Comparison of ENCODE assay signal across 13 cellular contexts in the genomic region with DNA sequence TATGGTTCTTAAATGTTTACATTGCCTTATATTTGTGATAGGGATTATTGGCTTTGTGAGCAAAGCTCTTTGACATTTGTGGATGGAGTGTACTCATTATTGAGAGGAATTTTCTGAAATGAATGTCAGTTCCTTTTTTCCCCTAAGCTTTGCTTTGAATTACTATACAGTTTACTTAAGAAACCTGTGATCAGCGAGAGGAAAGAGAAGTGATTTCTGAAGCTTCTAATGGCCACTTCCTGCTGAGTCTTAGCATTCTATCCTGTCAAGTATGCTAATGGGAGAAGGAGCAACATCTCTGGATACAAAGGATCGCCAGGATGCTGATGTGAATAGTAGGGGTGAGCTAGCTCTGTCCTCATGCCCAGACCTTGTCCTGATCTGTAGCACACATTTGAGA. TPM values are rescaled to one million over a fixed set of nuclear protein-coding genes. Genes with fewer than 3 reads are reported as not detected.
DNase-seq lines count a peak whose midpoint lies in the region; ATAC-seq and TF ChIP-seq lines count a peak whose summit lies in the region.
"Had no signal": no experiment of that assay in that cellular context is flagged by ENCODE, and none has a peak within 500 bp of the region (broad histone marks: within the 10 kb centered on the region; RNA-seq: fewer than 3 reads in every experiment).

No MANE protein-coding gene starts in this region.

- H3K79me2 ChIP-seq in GM23338 (replicated peaks; ENCODE audit: insufficient read depth) = peaks cover 37% of the 10 kb centered on the region; the same call in 1 of the 2 replicates
- peaks cover 10% of the 10 kb centered on the region; the same call in 1 of the 2 replicates for H3K79me2 ChIP-seq in OCI-LY1 (ENCODE audit: insufficient read depth, low read length)

- H3K9ac ChIP-seq in OCI-LY1 (ENCODE audit: low read length) = no peak overlapping the region

- TF ChIP-seq CTCF in GM12865 (IDR thresholded peaks at IDR 0.05; ENCODE audit: insufficient read depth, low read depth, low read length, missing control alignments) (no peak), GM23338 (conservative IDR thresholded peaks at IDR 0.05; ENCODE audit: low read depth in 2 of 2) (no peak), OCI-LY1 (IDR thresholded peaks at IDR 0.05; ENCODE audit: low read length) (no peak), mucosa of descending colon (IDR thresholded peaks at IDR 0.05) (no peak)

- H4K20me1 ChIP-seq in GM23338 (replicated peaks; ENCODE audit: insufficient read depth) (peaks cover 3% of the 10 kb centered on the region; the same call in 1 of the 2 replicates), OCI-LY1 (ENCODE audit: insufficient read depth, low read length) (no peaks in the 10 kb centered on the region)

- intact Hi-C loops in mucosa of descending colon (cut with DNase I, micrococcal nuclease) = loop anchor here in 1 of 2 donors (5.0 kb wide), 1 partner anchor 89 kb away; no protein-coding TSS in a partner anchor

- H2AFZ ChIP-seq in GM23338 (no peak overlapping the region), OCI-LY1 (ENCODE audit: low read length) (no peak overlapping the region)
- H2AFZ ChIP-seq: PC-9 had no signal

- H3K27ac Mint-ChIP-seq in GM23338 = no peak overlapping the region

- H3K4me1 ChIP-seq in GM23338 (ENCODE audit: insufficient read depth) (peaks cover 64% of the 10 kb centered on the region), OCI-LY1 (ENCODE audit: insufficient read depth, low read length, severe bottlenecking) (peaks cover 14% of the 10 kb centered on the region), mucosa of descending colon (ENCODE audit: low read depth) (peaks cover 6% of the 10 kb centered on the region)

- ATAC-seq in GM23338 = peak; percentile 85
- ATAC-seq in mucosa of descending colon = peak; percentile 23

- H3K4me1 Mint-ChIP-seq in GM23338 = peaks cover 33% of the 10 kb centered on the region

- H3K9me2 ChIP-seq in GM23338 (ENCODE audit: insufficient read depth) (0 out of 2 replicates have a peak, but pooled peaks cover 3% of the 10 kb centered on the region), OCI-LY1 (ENCODE audit: low read depth, low read length) (no peaks in the 10 kb centered on the region)

- H3K27ac ChIP-seq in GM23338 (ENCODE audit: low read depth) (no peak overlapping the region), OCI-LY1 (ENCODE audit: low read depth, low read length, poor library complexity, severe bottlenecking) (peak overlapping the region; percentile 29)
- H3K27ac ChIP-seq: PC-9 had no signal

- H3K27me3 Mint-ChIP-seq in GM23338 (ENCODE audit: insufficient read depth, low read depth, poor library complexity) = peaks cover 6% of the 10 kb centered on the region
- H3K27me3 Mint-ChIP-seq: CD8-positive, alpha-beta memory T cell had no signal

- H3K27me3 ChIP-seq in GM23338 (ENCODE audit: insufficient read depth) (no peaks in the 10 kb centered on the region), OCI-LY1 (ENCODE audit: insufficient read depth, low read length) (no peaks in the 10 kb centered on the region)

- no peaks in the 10 kb centered on the region for H3K9me3 ChIP-seq in OCI-LY1 (ENCODE audit: low read length)
- no peaks in the 10 kb centered on the region for H3K9me3 ChIP-seq in mucosa of descending colon

- H3K36me3 ChIP-seq in GM23338 (ENCODE audit: insufficient read depth) (no peaks in the 10 kb centered on the region), OCI-LY1 (ENCODE audit: insufficient read depth, low read length) (no peaks in the 10 kb centered on the region), mucosa of descending colon (ENCODE audit: low read depth) (no peaks in the 10 kb centered on the region)

- H3K4me3 ChIP-seq in GM12865 (ENCODE audit: low read depth, low read length) = no peak overlapping the region
- 0 out of 2 replicates have a peak overlapping the region, but pooled peaks have one; percentile 8 for H3K4me3 ChIP-seq in GM23338
- no peak overlapping the region for H3K4me3 ChIP-seq in OCI-LY1 (ENCODE audit: low read depth, low read length, poor library complexity, severe bottlenecking)
- no peak overlapping the region for H3K4me3 ChIP-seq in mucosa of descending colon
- H3K4me3 ChIP-seq: PC-9 had no signal

- H3K4me3 Mint-ChIP-seq in GM23338 = no peak overlapping the region

- H3K9me3 Mint-ChIP-seq in GM23338 = no peaks in the 10 kb centered on the region; the same call in 1 of the 3 replicates
- H3K9me3 Mint-ChIP-seq: CD8-positive, alpha-beta memory T cell had no signal

- DNase-seq in GM12865 (ENCODE audit: low read depth) (peak; percentile 31), GM23338 (ENCODE audit: low spot score) (peak; percentile 71), mucosa of descending colon (no peak), GM19238 (ENCODE audit: insufficient read length, low spot score) (no peak), NCI-H510A treated with DMSO at 0.1 percent for 48 hours (lab: John Stamatoyannopoulos, UW) (no peak), NCI-H2029 (lab: John Stamatoyannopoulos, UW) (no peak)
- no peak for DNase-seq in activated CD8-positive, alpha-beta memory T cell treated with anti-CD3 and anti-CD28 coated beads for 24 hours
- DNase-seq: CD8-positive, alpha-beta memory T cell; glutamatergic neuron; NCI-H1694 treated with DMSO at 0.1 percent for 48 hours; PC-9; posterior cingulate gyrus had no signal

- H3K36me3 Mint-ChIP-seq in GM23338 (ENCODE audit: low read depth) = peaks cover 3% of the 10 kb centered on the region; the same call in 2 of the 3 replicates
- H3K36me3 Mint-ChIP-seq: CD8-positive, alpha-beta memory T cell had no signal

- H3K4me2 ChIP-seq in GM23338 (peak overlapping the region; percentile 60), OCI-LY1 (ENCODE audit: low read length) (no peak overlapping the region)
- H3K4me2 ChIP-seq: PC-9 had no signal

- H3F3A ChIP-seq in GM23338 (replicated peaks; ENCODE audit: low read depth) (no peaks in the 10 kb centered on the region), OCI-LY1 (ENCODE audit: insufficient read depth, low read length) (0 out of 2 replicates have a peak, but pooled peaks cover 7% of the 10 kb centered on the region)

TF ChIP-seq in GM23338, 12 proteins besides CTCF, POLR2A, EP300 and RAD21 (continues in another document):
- TF ChIP-seq EZH2phosphoT487 (IDR thresholded peaks at IDR 0.05; ENCODE audit: unreplicated experiment) (no peak), ZNF462 (CRISPR knock-in tag; IDR thresholded peaks at IDR 0.05) (0 out of 2 replicates have a peak, but pooled peaks have one; percentile 6)

RNA-seq across cellular contexts. Expression of gene MGAT5, which starts 47.8 kb away (rescaled TPM):
- total RNA-seq in GM23338 (2014; rRNA removed; shearing (Covaris generic)) = 25.4 and 27.6 TPM in 2 replicates
- polyA plus RNA-seq in GM23338 (2016; fragmentation: Nextera tagmentation; extraction: Ambion mirVana) = 4.6 and 7.0 TPM in 2 replicates
- total RNA-seq in mucosa of descending colon = 10 to 100 TPM; 56.5 to 75.5 (median 69.7) TPM

Comparison
In these comparisons a context has a peak if more than half of its experiments do, and no peak if none do; other contexts are left out.
1. DNase-seq: peak in GM12865 (single experiment) and GM23338 (single experiment); none in mucosa of descending colon (0 of 3), GM19238 (single experiment), NCI-H510A treated with DMSO at 0.1 percent for 48 hours (single experiment), NCI-H2029 (single experiment) and activated CD8-positive, alpha-beta memory T cell treated with anti-CD3 and anti-CD28 coated beads for 24 hours (single experiment).